In genomic region chr20:57351042-57351783, GRCh38 we compare ENCODE assay signal across 8 cellular contexts. TPM values are rescaled to one million over a fixed set of nuclear protein-coding genes. Genes with fewer than 3 reads are reported as not detected.
A peak's percentile ranks its signal among the peaks of the same experiment; 100 is the strongest.
DNase-seq lines count a peak whose midpoint lies in the region; ATAC-seq and TF ChIP-seq lines count a peak whose summit lies in the region.

RAE1 (plus strand) TSS chr20:57351255; CDS start chr20:57354039, 2,784 bp downstream.

- peaks cover 3% of the 10 kb centered on the region for H3K27me3 Mint-ChIP-seq in activated B cell treated with CpG ODN at 0.5 μM for 24 hours

- no peaks in the 10 kb centered on the region for H3K27me3 ChIP-seq in A673 (replicated peaks; ENCODE audit: insufficient read depth, low read depth, low read length, poor library complexity)
- H3K27me3 ChIP-seq in spleen (replicated peaks in 1 of 7) = peaks cover 0 to 18% (median 0%) of the 10 kb centered on the region in 7 donors

- 0 to 1% (median 0%) methylated on average over 41 to 64 of the region's 64 CpGs for WGBS in spleen, 5 donors

- H3K36me3 Mint-ChIP-seq in activated B cell treated with CpG ODN at 0.5 μM for 24 hours (ENCODE audit: low read depth) = peaks cover 31% of the 10 kb centered on the region

- peak within 1 kb of the TSS; percentile 90 for H3K4me3 Mint-ChIP-seq in activated B cell treated with CpG ODN at 0.5 μM for 24 hours

- H3K4me1 ChIP-seq in A673 (ENCODE audit: insufficient read depth, low read length, poor library complexity, severe bottlenecking) = no peaks in the 10 kb centered on the region
- H3K4me1 ChIP-seq in spleen = peaks cover 7 to 33% (median 20%) of the 10 kb centered on the region in 6 donors

- DNase-seq in A673 (ENCODE audit: low spot score) = peak; percentile 96
- peak; percentile 94 for DNase-seq in NCI-H345 (lab: John Stamatoyannopoulos, UW)
- DNase-seq in activated B cell treated with CpG ODN at 0.5 μM for 24 hours = peak; percentile 82
- DNase-seq in cardiac fibroblast (ENCODE audit: low read depth in 2 of 2) = peak; percentile 94 to 95
- peak; percentile 96 for DNase-seq in iris pigment epithelial cell (ENCODE audit: low read depth)
- DNase-seq in spleen = peak; percentile 96

- H3K36me3 ChIP-seq in A673 (ENCODE audit: insufficient read depth, low read length, poor library complexity, severe bottlenecking) (no peaks in the 10 kb centered on the region), spleen (peaks cover 0 to 8% (median 0%) of the 10 kb centered on the region in 6 donors)

- CTCF ChIA-PET in A673 (lab: Charles Lee) = no interaction called here
- CTCF ChIA-PET in activated B cell treated with CpG ODN at 0.5 μM for 24 hours (lab: Charles Lee) = interaction anchor here (0.9 kb wide), 1 partner anchor 8 kb away, joined by 3 read pairs; no protein-coding TSS in a partner anchor

- no peaks in the 10 kb centered on the region for H3K9me3 Mint-ChIP-seq in activated B cell treated with CpG ODN at 0.5 μM for 24 hours

- H3K27ac Mint-ChIP-seq in activated B cell treated with CpG ODN at 0.5 μM for 24 hours = peak within 1 kb of the TSS; percentile 79

- POLR2A ChIA-PET in A673 (lab: Charles Lee; ENCODE audit: low non-redundant PET) = no interaction called here
- POLR2A ChIA-PET in activated B cell treated with CpG ODN at 0.5 μM for 24 hours (lab: Charles Lee) = interaction anchor here (1.3 kb wide), 1 partner anchor 152 kb away, joined by 4 read pairs; no protein-coding TSS in a partner anchor

- ATAC-seq in GM18868 (IDR thresholded peaks at IDR 0.05; ENCODE audit: unreplicated experiment) (peak; percentile 87), HG03175 (IDR thresholded peaks at IDR 0.05; ENCODE audit: unreplicated experiment) (peak; percentile 88), activated B cell treated with CpG ODN at 0.5 μM for 24 hours (ENCODE audit: low read depth) (peak; percentile 86)

- H3K4me1 Mint-ChIP-seq in activated B cell treated with CpG ODN at 0.5 μM for 24 hours = peaks cover 17% of the 10 kb centered on the region

- H3K27ac ChIP-seq in A673 (ENCODE audit: low read depth, low read length, poor library complexity, severe bottlenecking) = peak within 1 kb of the TSS; percentile 93
- peak within 1 kb of the TSS; percentile 81 to 92 (median 88) for H3K27ac ChIP-seq in spleen

- H3K9me3 ChIP-seq in A673 (ENCODE audit: low read depth, low read length, poor library complexity, severe bottlenecking) (no peaks in the 10 kb centered on the region), spleen (no peaks in the 10 kb centered on the region)

- TF ChIP-seq POLR2A in spleen (IDR thresholded peaks at IDR 0.05) = no peak

- H3K4me3 ChIP-seq in A673 (ENCODE audit: low read depth, low read length, poor library complexity, severe bottlenecking) (peak within 1 kb of the TSS; percentile 84), cardiac fibroblast (replicated peaks in 1 of 2; ENCODE audit: low read depth in 2 of 2, low read length in 2 of 2) (peak within 1 kb of the TSS; percentile 68 to 91), spleen (peak within 1 kb of the TSS; percentile 86 to 99 (median 96))

- no TSS peak for BruUV-seq in A673 (replicated peaks; lab: Mats Ljungman, UMichigan)

- TF ChIP-seq CTCF in A673 (conservative IDR thresholded peaks at IDR 0.05; ENCODE audit: low read depth, low read length) (no peak), activated B cell treated with CpG ODN at 0.5 μM for 24 hours (IDR thresholded peaks at IDR 0.05) (no peak), cardiac fibroblast (IDR thresholded peaks at IDR 0.05; ENCODE audit: low read depth, low read length) (no peak), spleen (IDR thresholded peaks at IDR 0.05 in 8 of 11, conservative IDR thresholded peaks at IDR 0.05 in 3 of 11) (no peak)

- intact Hi-C loops in A673 (cut with micrococcal nuclease; ENCODE audit: unreplicated experiment) = loop anchor here (5.0 kb wide), 1 partner anchor 799 kb away; no protein-coding TSS in a partner anchor
- intact Hi-C loops in activated B cell treated with CpG ODN at 0.5 μM for 24 hours (cut with micrococcal nuclease) = loop anchor here (1.0 to 10.0 kb wide), 6 partner anchors 39 to 1034 kb away; partner anchors contain the start of genes AURKA, CSTF1, RAB22A and RTF2
- intact Hi-C loops in spleen (cut with DNase I; ENCODE audit: low total_unique reads) = no loop called here

RNA-seq across cellular contexts. Expression of gene RAE1, which starts in this region (rescaled TPM):
- total RNA-seq in A673 (2021) (59.4 and 70.9 TPM in 2 replicates), activated B cell treated with CpG ODN at 0.5 μM for 24 hours (35.7 and 36.6 TPM in 2 replicates), spleen (10 to 100 TPM; 22.0 to 41.3 (median 24.2) TPM)
- 10 to 100 TPM; 16.2 to 20.2 (median 16.7) TPM for polyA plus RNA-seq in spleen

Comparison
In these comparisons a context has a peak if more than half of its experiments do, and no peak if none do; other contexts are left out.
1. Peak in every context shown above with its lines: DNase-seq, ATAC-seq, H3K4me3 ChIP-seq and H3K27ac ChIP-seq.